ENCODE assay signal across 8 cellular contexts in genomic region chr5:132491368-132492364, GRCh38. TPM values are rescaled to one million over a fixed set of nuclear protein-coding genes. Genes with fewer than 3 reads are reported as not detected.
DNase-seq lines count a peak whose midpoint lies in the region; ATAC-seq and TF ChIP-seq lines count a peak whose summit lies in the region.

No MANE protein-coding gene starts in this region.

- peak overlapping the region; percentile 80 to 98 (median 90) for H3K4me3 Mint-ChIP-seq in IgD-negative memory B cell

- H3K27me3 ChIP-seq in kidney epithelial cell (ENCODE audit: control insufficient read depth, insufficient read depth, low read length) (no peaks in the 10 kb centered on the region), suprapubic skin (no peaks in the 10 kb centered on the region)

- peaks cover 8% of the 10 kb centered on the region for H3K36me3 Mint-ChIP-seq in IgD-negative memory B cell

- H3K4me1 Mint-ChIP-seq in IgD-negative memory B cell, result peaks cover 42 to 58% (median 57%) of the 10 kb centered on the region in 3 donors

- TF ChIP-seq POLR2A in suprapubic skin (IDR thresholded peaks at IDR 0.05), result no peak

- TF ChIP-seq CTCF in AG10803 (conservative IDR thresholded peaks at IDR 0.05; ENCODE audit: low read length), result no peak
- TF ChIP-seq CTCF in kidney epithelial cell (IDR thresholded peaks at IDR 0.05; ENCODE audit: insufficient read depth, low read length, poor library complexity, severe bottlenecking), result no peak
- no peak for TF ChIP-seq CTCF in suprapubic skin (IDR thresholded peaks at IDR 0.05)

- WGBS in adipose tissue, 3 donors, result 51 to 57% (median 54%) methylated on average over 22 of the region's 22 CpGs
- 40% methylated on average over 20 of the region's 22 CpGs for WGBS in suprapubic skin

- H3K27me3 Mint-ChIP-seq in IgD-negative memory B cell, result no peaks in the 10 kb centered on the region

- peak; percentile 12 for ATAC-seq in GM21390 (IDR thresholded peaks at IDR 0.05; ENCODE audit: unreplicated experiment)

- TF ChIP-seq EP300 in suprapubic skin (IDR thresholded peaks at IDR 0.05), result no peak

- peaks cover 71% of the 10 kb centered on the region for H3K4me1 ChIP-seq in suprapubic skin

- no peaks in the 10 kb centered on the region for H3K9me3 ChIP-seq in suprapubic skin

- H3K36me3 ChIP-seq in kidney epithelial cell (ENCODE audit: control insufficient read depth, insufficient read depth, low read length), result no peaks in the 10 kb centered on the region
- H3K36me3 ChIP-seq in suprapubic skin, result peaks cover 15% of the 10 kb centered on the region

- H3K9me3 Mint-ChIP-seq in IgD-negative memory B cell, result no peaks in the 10 kb centered on the region

- H3K4me3 ChIP-seq in AG10803 (ENCODE audit: low read length), result peak overlapping the region; percentile 58
- peak overlapping the region; percentile 44 for H3K4me3 ChIP-seq in kidney epithelial cell (ENCODE audit: low read depth, low read length)
- peak overlapping the region; percentile 87 for H3K4me3 ChIP-seq in suprapubic skin

- DNase-seq in AG10803 (ENCODE audit: low read depth) (no peak), kidney epithelial cell (ENCODE audit: low read depth) (no peak), suprapubic skin (ENCODE audit: low spot score in 2 of 2) (no peak), NCI-H2029 treated with DMSO at 0.1 percent for 48 hours (lab: John Stamatoyannopoulos, UW) (no peak), mucosa of gallbladder (ENCODE audit: low spot score) (no peak)

- peak overlapping the region; percentile 88 to 98 (median 97) for H3K27ac Mint-ChIP-seq in IgD-negative memory B cell

- H3K27ac ChIP-seq in adipose tissue (ENCODE audit: low read depth, low read length) (peak overlapping the region; percentile 96), suprapubic skin (peak overlapping the region; percentile 95)

RNA-seq across cellular contexts. Expression of gene IRF1, which starts 1.1 kb away (rescaled TPM):
- polyA plus RNA-seq in IgD-negative memory B cell (207 TPM), adipose tissue (10 to 100 TPM in 2 of 3 donors, 1 to 10 TPM in 1; 9.1 to 90.5 (median 58.0) TPM)
- total RNA-seq in kidney epithelial cell (61.9 and 75.3 TPM in 2 replicates), suprapubic skin (10 to 100 TPM; 17.5 to 24.1 (median 20.1) TPM), mucosa of gallbladder (38.3 TPM)

RNA-seq across cellular contexts. Expression of gene IL5, which starts 51.7 kb away (rescaled TPM):
- polyA plus RNA-seq in IgD-negative memory B cell (not detected), adipose tissue (under 1 TPM in 1 of 3 donors, not detected in 2; 0.09 TPM)
- total RNA-seq in kidney epithelial cell (not detected in 2 replicates), suprapubic skin (not detected), mucosa of gallbladder (not detected)
